ENCODE assay signal across 21 cellular contexts in the genomic region with DNA sequence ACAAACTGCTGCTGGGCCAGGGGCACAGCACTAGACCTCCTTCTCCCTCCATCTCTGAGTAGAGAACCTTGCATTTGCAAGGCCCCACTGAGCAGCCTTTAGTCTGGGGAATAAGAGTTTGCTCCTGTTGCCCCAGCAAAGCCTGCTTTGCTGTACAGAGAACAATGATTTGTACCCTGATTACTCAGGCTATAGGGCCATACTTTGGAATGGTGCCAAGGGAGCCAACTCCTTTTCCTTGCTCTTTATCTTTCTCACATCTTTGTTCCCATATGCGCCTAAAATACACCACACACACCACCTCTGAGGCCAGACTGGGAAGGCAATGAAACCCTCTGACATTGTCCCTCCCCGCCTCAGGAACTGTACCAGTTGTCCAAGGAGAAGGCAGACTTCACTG. TPM values are rescaled to one million over a fixed set of nuclear protein-coding genes. Genes with fewer than 3 reads are reported as not detected.
DNase-seq lines count a peak whose midpoint lies in the region; ATAC-seq and TF ChIP-seq lines count a peak whose summit lies in the region.
"Had no signal": no experiment of that assay in that cellular context is flagged by ENCODE, and none has a peak within 500 bp of the region (broad histone marks: within the 10 kb centered on the region; RNA-seq: fewer than 3 reads in every experiment).

No MANE protein-coding gene starts in this region.

- H3K27me3 Mint-ChIP-seq in activated CD8-positive, alpha-beta T cell treated with anti-CD3 and anti-CD28 coated beads for 36 hours = no peaks in the 10 kb centered on the region
- no peaks in the 10 kb centered on the region for H3K27me3 Mint-ChIP-seq in activated T-helper 2 cell treated with anti-CD3 and anti-CD28 coated beads, Interferon-gamma antibody, Interleukin-2, Interleukin-4, amounts not matched to agents 10 μg/mL and 5 μg/mL and 100 μg/mL, durations not matched to agents 14 hours and 24 hours and 36 hours (ENCODE audit: low read depth)

- no peak overlapping the region for H3K4me2 ChIP-seq in IMR-90 (ENCODE audit: low read depth, low read length)
- H3K4me2 ChIP-seq: GM23338 had no signal

- H3K27me3 ChIP-seq in IMR-90 (ENCODE audit: control insufficient read depth, insufficient read depth, low read length) = no peaks in the 10 kb centered on the region
- no peaks in the 10 kb centered on the region for H3K27me3 ChIP-seq in esophagus muscularis mucosa
- no peaks in the 10 kb centered on the region for H3K27me3 ChIP-seq in sigmoid colon
- no peaks in the 10 kb centered on the region for H3K27me3 ChIP-seq in H7 (ENCODE audit: control insufficient read depth, insufficient read depth, low read length)
- H3K27me3 ChIP-seq: left lung, SJSA1 had no signal

- H4K8ac ChIP-seq in IMR-90 (ENCODE audit: low read depth in 2 of 2, low read length in 2 of 2) = no peak overlapping the region

- peaks cover 0 to 15% of the 10 kb centered on the region in 2 experiments; a peak in 1 of 4 replicates for H3K79me1 ChIP-seq in IMR-90 (ENCODE audit: low read depth in 1 of 2, low read length in 2 of 2)

- no peaks in the 10 kb centered on the region for H4K20me1 ChIP-seq in IMR-90 (ENCODE audit: insufficient read depth, low read length)

- peak overlapping the region; percentile 74 for H3K27ac Mint-ChIP-seq in activated CD8-positive, alpha-beta T cell treated with anti-CD3 and anti-CD28 coated beads for 36 hours
- H3K27ac Mint-ChIP-seq in activated T-helper 2 cell treated with anti-CD3 and anti-CD28 coated beads, Interferon-gamma antibody, Interleukin-2, Interleukin-4, amounts not matched to agents 10 μg/mL and 5 μg/mL and 100 μg/mL, durations not matched to agents 14 hours and 24 hours and 36 hours = no peak overlapping the region
- H3K27ac Mint-ChIP-seq: GM23338 had no signal

- no peak for TF ChIP-seq POLR2A in IMR-90 (IDR thresholded peaks at IDR 0.05; ENCODE audit: low read depth, low read length)
- no peak for TF ChIP-seq POLR2A in esophagus muscularis mucosa (IDR thresholded peaks at IDR 0.05; ENCODE audit: low read depth)
- no peak for TF ChIP-seq POLR2A in sigmoid colon (IDR thresholded peaks at IDR 0.05)

- BruUV-seq in IMR-90 (replicated peaks; lab: Mats Ljungman, UMichigan) = no TSS peak

- no peak overlapping the region for H3K4me3 Mint-ChIP-seq in activated CD8-positive, alpha-beta T cell treated with anti-CD3 and anti-CD28 coated beads for 36 hours
- H3K4me3 Mint-ChIP-seq in activated T-helper 2 cell treated with anti-CD3 and anti-CD28 coated beads, Interferon-gamma antibody, Interleukin-2, Interleukin-4, amounts not matched to agents 10 μg/mL and 5 μg/mL and 100 μg/mL, durations not matched to agents 14 hours and 24 hours and 36 hours (ENCODE audit: low read depth) = no peak overlapping the region
- H3K4me3 Mint-ChIP-seq: GM23338 had no signal

- peaks cover 11% of the 10 kb centered on the region for H3K9me1 ChIP-seq in IMR-90 (ENCODE audit: insufficient read depth, low read length)

- DNase-seq in IMR-90 (peak; percentile 6), esophagus muscularis mucosa (ENCODE audit: extremely low spot score) (no peak), sigmoid colon (no peak), H7 (no peak)
- no peak for DNase-seq in activated CD8-positive, alpha-beta T cell treated with anti-CD3 and anti-CD28 coated beads for 36 hours
- DNase-seq in activated T-helper 2 cell treated with anti-CD3 and anti-CD28 coated beads, Interferon-gamma antibody, Interleukin-2, Interleukin-4, amounts not matched to agents 10 μg/mL and 5 μg/mL and 100 μg/mL, durations not matched to agents 14 hours and 24 hours and 36 hours (ENCODE audit: low spot score) = no peak
- DNase-seq: activated naive CD4-positive, alpha-beta T cell treated with anti-CD3 and anti-CD28 coated beads, Interleukin-2, amount 50 U/mL, for 16 hours; AML-193; Calu3; left lung; MV-4-11; NCI-H2029 treated with DMSO at 0.1 percent for 48 hours; NCI-H526; OCI-M1; stimulated activated CD4-positive, alpha-beta T cell treated with anti-CD3 and anti-CD28 coated beads, Interleukin-4, amount 100 ng/mL, for 1 hour had no signal

- H3K36me3 ChIP-seq in IMR-90 (ENCODE audit: control insufficient read depth, insufficient read depth, low read length) (peaks cover 43% of the 10 kb centered on the region), esophagus muscularis mucosa (peaks cover 0 to 82% (median 66%) of the 10 kb centered on the region in 4 donors), sigmoid colon (peaks cover 0 to 51% (median 12%) of the 10 kb centered on the region in 4 donors), H7 (replicated peaks; ENCODE audit: control insufficient read depth, insufficient read depth, low read length) (peaks cover 63% of the 10 kb centered on the region)

- peaks cover 31% of the 10 kb centered on the region for H3K36me3 Mint-ChIP-seq in activated CD8-positive, alpha-beta T cell treated with anti-CD3 and anti-CD28 coated beads for 36 hours (ENCODE audit: low read depth)
- peaks cover 64% of the 10 kb centered on the region for H3K36me3 Mint-ChIP-seq in activated T-helper 2 cell treated with anti-CD3 and anti-CD28 coated beads, Interferon-gamma antibody, Interleukin-2, Interleukin-4, amounts not matched to agents 10 μg/mL and 5 μg/mL and 100 μg/mL, durations not matched to agents 14 hours and 24 hours and 36 hours (ENCODE audit: low read depth)

- no peak overlapping the region for H3K14ac ChIP-seq in IMR-90 (replicated peaks; ENCODE audit: low read depth, low read length)

- no peak overlapping the region for H3K4ac ChIP-seq in IMR-90 (ENCODE audit: low read depth, low read length)

- H2BK20ac ChIP-seq in IMR-90 (ENCODE audit: low read depth, low read length) = no peak overlapping the region

- no peak overlapping the region for H3K23ac ChIP-seq in IMR-90 (ENCODE audit: low read depth, low read length)

- POLR2A ChIA-PET in IMR-90 (lab: Charles Lee; ENCODE audit: unreplicated experiment) = no interaction called here
- POLR2A ChIA-PET in activated CD8-positive, alpha-beta T cell treated with anti-CD3 and anti-CD28 coated beads for 36 hours (lab: Charles Lee) = interaction anchor here (1.8 to 6.3 kb wide), 3 partner anchors 10 to 118 kb away, joined by 5 to 33 read pairs (median 8); partner anchors contain the start of gene RAD51D

- no peak overlapping the region for H3K18ac ChIP-seq in IMR-90 (ENCODE audit: low read depth, low read length)

- no peak overlapping the region for H2AK5ac ChIP-seq in IMR-90 (ENCODE audit: low read depth, low read length)

- no peak overlapping the region for H3K56ac ChIP-seq in IMR-90 (ENCODE audit: extremely low read depth, insufficient read depth, low read length)

- H2BK5ac ChIP-seq in IMR-90 (ENCODE audit: low read depth, low read length, poor library complexity, severe bottlenecking) = no peak overlapping the region

- intact Hi-C loops in IMR-90 (cut with micrococcal nuclease) = no loop called here
- intact Hi-C loops in activated CD8-positive, alpha-beta T cell treated with anti-CD3 and anti-CD28 coated beads for 36 hours (cut with micrococcal nuclease) = no loop called here
- intact Hi-C loops in esophagus muscularis mucosa (cut with DNase I) = no loop called here
- intact Hi-C loops in sigmoid colon (cut with DNase I) = no loop called here
- intact Hi-C loops in activated T-helper 2 cell treated with anti-CD3 and anti-CD28 coated beads, Interferon-gamma antibody, Interleukin-2, Interleukin-4, amounts not matched to agents 10 μg/mL and 5 μg/mL and 100 μg/mL, durations not matched to agents 14 hours and 24 hours and 36 hours (cut with micrococcal nuclease) = no loop called here

- no peak overlapping the region for H2BK120ac ChIP-seq in IMR-90 (ENCODE audit: low read depth, low read length)

- H3K4me1 ChIP-seq in IMR-90 (ENCODE audit: control insufficient read depth, insufficient read depth, low read length) (peaks cover 22% of the 10 kb centered on the region), esophagus muscularis mucosa (peaks cover 24 to 64% (median 55%) of the 10 kb centered on the region in 4 donors), sigmoid colon (peaks cover 0 to 73% (median 59%) of the 10 kb centered on the region in 4 donors)
- H3K4me1 ChIP-seq: SJSA1 had no signal

- H4K91ac ChIP-seq in IMR-90 (ENCODE audit: insufficient read depth, low read depth, low read length) = no peak overlapping the region

- H3K27ac ChIP-seq in IMR-90 (ENCODE audit: insufficient read depth, low read length) (no peak overlapping the region), esophagus muscularis mucosa (replicated peaks in 1 of 4) (peak overlapping the region; percentile 62 to 73 (median 64)), sigmoid colon (peak overlapping the region; percentile 53 to 92 (median 82))
- H3K27ac ChIP-seq: left lung, parathyroid adenoma, SJSA1, thoracic aorta had no signal

- no peaks in the 10 kb centered on the region for H3K9me3 Mint-ChIP-seq in activated CD8-positive, alpha-beta T cell treated with anti-CD3 and anti-CD28 coated beads for 36 hours
- H3K9me3 Mint-ChIP-seq in activated T-helper 2 cell treated with anti-CD3 and anti-CD28 coated beads, Interferon-gamma antibody, Interleukin-2, Interleukin-4, amounts not matched to agents 10 μg/mL and 5 μg/mL and 100 μg/mL, durations not matched to agents 14 hours and 24 hours and 36 hours = no peaks in the 10 kb centered on the region
- H3K9me3 Mint-ChIP-seq: GM23338 had no signal

- no peak overlapping the region for H3K9ac ChIP-seq in IMR-90 (ENCODE audit: low read depth, low read length)
- H3K9ac ChIP-seq: parathyroid adenoma had no signal

- H3K9me3 ChIP-seq in IMR-90 (ENCODE audit: control insufficient read depth, insufficient read depth, low read length) = no peaks in the 10 kb centered on the region
- no peaks in the 10 kb centered on the region for H3K9me3 ChIP-seq in esophagus muscularis mucosa
- H3K9me3 ChIP-seq in sigmoid colon = no peaks in the 10 kb centered on the region
- H3K9me3 ChIP-seq: left lung, SJSA1, thoracic aorta had no signal

- peaks cover 5% of the 10 kb centered on the region for H3K4me1 Mint-ChIP-seq in activated CD8-positive, alpha-beta T cell treated with anti-CD3 and anti-CD28 coated beads for 36 hours (ENCODE audit: low read depth)
- H3K4me1 Mint-ChIP-seq in activated T-helper 2 cell treated with anti-CD3 and anti-CD28 coated beads, Interferon-gamma antibody, Interleukin-2, Interleukin-4, amounts not matched to agents 10 μg/mL and 5 μg/mL and 100 μg/mL, durations not matched to agents 14 hours and 24 hours and 36 hours (ENCODE audit: low read depth) = peaks cover 6% of the 10 kb centered on the region
- H3K4me1 Mint-ChIP-seq: GM23338 had no signal

- ATAC-seq in IMR-90 (ENCODE audit: low read depth) (no peak), esophagus mucosa (no peak)
- ATAC-seq in activated CD8-positive, alpha-beta T cell treated with anti-CD3 and anti-CD28 coated beads for 36 hours = no peak
- ATAC-seq: GM23338, left lung had no signal

- CTCF ChIA-PET in IMR-90 (lab: Yijun Ruan, JAX) = no interaction called here
- CTCF ChIA-PET in activated CD8-positive, alpha-beta T cell treated with anti-CD3 and anti-CD28 coated beads for 36 hours (lab: Charles Lee) = interaction anchor here (1.1 to 5.6 kb wide), 3 partner anchors 88 to 117 kb away, joined by 3 to 59 read pairs (median 6); partner anchors contain the start of gene RAD51D

- no peak overlapping the region for H2AFZ ChIP-seq in IMR-90 (replicated peaks; ENCODE audit: low read length, poor library complexity)
- H2AFZ ChIP-seq: GM23338, parathyroid adenoma had no signal

- no peak overlapping the region for H4K5ac ChIP-seq in IMR-90 (ENCODE audit: low read depth, low read length)

- no peak overlapping the region for H3K4me3 ChIP-seq in IMR-90 (ENCODE audit: insufficient read depth, low read depth, low read length)
- no peak overlapping the region for H3K4me3 ChIP-seq in esophagus muscularis mucosa
- H3K4me3 ChIP-seq in sigmoid colon = no peak overlapping the region
- H3K4me3 ChIP-seq in H7 (ENCODE audit: insufficient read depth, low read depth, low read length) = no peak overlapping the region
- H3K4me3 ChIP-seq: GM23338, left lung, SJSA1, skin epidermis, thoracic aorta had no signal

- H2BK15ac ChIP-seq in IMR-90 (ENCODE audit: low read depth, low read length) = no peak overlapping the region

- in situ Hi-C loops in IMR-90 (cut with MboI; ENCODE audit: low sequenced_read_pairs) = no loop called here

- TF ChIP-seq CTCF in IMR-90 (conservative IDR thresholded peaks at IDR 0.05; ENCODE audit: low read depth, low read length) = no peak
- no peak for TF ChIP-seq CTCF in activated CD8-positive, alpha-beta T cell treated with anti-CD3 and anti-CD28 coated beads for 36 hours (IDR thresholded peaks at IDR 0.05)
- no peak for TF ChIP-seq CTCF in esophagus muscularis mucosa (IDR thresholded peaks at IDR 0.05)
- TF ChIP-seq CTCF in sigmoid colon (IDR thresholded peaks at IDR 0.05) = no peak

- TF ChIP-seq EP300 in esophagus muscularis mucosa (IDR thresholded peaks at IDR 0.05) = no peak
- TF ChIP-seq EP300 in sigmoid colon (IDR thresholded peaks at IDR 0.05) = no peak

- dilution Hi-C loops in IMR-90 (cut with HindIII; ENCODE audit: low sequenced_read_pairs, unreplicated experiment) = no loop called here

- no CpG with 5 or more reads among the region's 2 CpGs for WGBS in IMR-90 (ENCODE audit: extremely low coverage in 2 of 2, insufficient read length in 1 of 2), 2 experiments
- WGBS in esophagus muscularis mucosa = 94% methylated on average over 2 of the region's 2 CpGs
- WGBS in sigmoid colon, 2 donors = 62 to 84% methylated on average over 2 of the region's 2 CpGs

- no peak overlapping the region for H2AK9ac ChIP-seq in IMR-90 (replicated peaks; ENCODE audit: low read depth, low read length, poor library complexity)

- TF ChIP-seq RAD21 in IMR-90 (IDR thresholded peaks at IDR 0.05; ENCODE audit: low read length) = no peak

RNA-seq across cellular contexts. Expression of gene LIG3, which starts 21.2 kb away (rescaled TPM):
- total RNA-seq in IMR-90 (2012; rRNA removed) = 35.8 and 41.9 TPM in 2 replicates
- 28.3 and 36.4 TPM in 2 replicates for polyA plus RNA-seq in IMR-90 (2012; rRNA removed)
- polyA plus RNA-seq in IMR-90 (2012; cell fraction: cytosol; rRNA removed) = 18.8 and 24.6 TPM in 2 replicates
- 34.5 and 61.5 TPM in 2 replicates for polyA plus RNA-seq in IMR-90 (2012; cell fraction: nucleus; rRNA removed; ENCODE audit: low replicate concordance)
- 10 to 100 TPM; 44.1 to 50.4 TPM for total RNA-seq in activated CD8-positive, alpha-beta T cell treated with anti-CD3 and anti-CD28 coated beads for 36 hours
- 10 to 100 TPM; 24.7 to 50.7 (median 32.1) TPM for total RNA-seq in esophagus muscularis mucosa
- 10 to 100 TPM; 19.4 to 29.7 (median 22.7) TPM for total RNA-seq in sigmoid colon
- 10 to 100 TPM in 1 of 3 donors, 1 to 10 TPM in 2; 3.5 to 15.6 (median 4.2) TPM for polyA plus RNA-seq in sigmoid colon
- 22.8 TPM for total RNA-seq in esophagus mucosa
- 94.6 and 139 TPM in 2 replicates for total RNA-seq in H7 (2014; rRNA removed; shearing (Covaris generic))
- total RNA-seq in activated T-helper 2 cell treated with anti-CD3 and anti-CD28 coated beads, Interferon-gamma antibody, Interleukin-2, Interleukin-4, amounts not matched to agents 10 μg/mL and 5 μg/mL and 100 μg/mL, durations not matched to agents 14 hours and 24 hours and 36 hours = 56.3 and 65.7 TPM in 2 replicates

RNA-seq across cellular contexts. Expression of gene ZNF830, which starts 40.2 kb away (rescaled TPM):
- total RNA-seq in IMR-90 (2012; rRNA removed) = 6.6 and 10.3 TPM in 2 replicates
- polyA plus RNA-seq in IMR-90 (2012; rRNA removed) = 5.1 and 5.5 TPM in 2 replicates
- polyA plus RNA-seq in IMR-90 (2012; cell fraction: cytosol; rRNA removed) = 2.4 TPM in 2 replicates
- polyA plus RNA-seq in IMR-90 (2012; cell fraction: nucleus; rRNA removed; ENCODE audit: low replicate concordance) = 1.5 and 3.3 TPM in 2 replicates
- total RNA-seq in activated CD8-positive, alpha-beta T cell treated with anti-CD3 and anti-CD28 coated beads for 36 hours = 10 to 100 TPM; 18.8 to 22.5 TPM
- total RNA-seq in esophagus muscularis mucosa = 10 to 100 TPM; 10.8 to 16.6 (median 12.6) TPM
- 10 to 100 TPM in 3 of 4 donors, 1 to 10 TPM in 1; 8.6 to 14.3 (median 12.8) TPM for total RNA-seq in sigmoid colon
- polyA plus RNA-seq in sigmoid colon = 10 to 100 TPM in 1 of 3 donors, 1 to 10 TPM in 2; 7.2 to 12.6 (median 8.3) TPM
- total RNA-seq in esophagus mucosa = 7.7 TPM
- 8.5 and 10.9 TPM in 2 replicates for total RNA-seq in H7 (2014; rRNA removed; shearing (Covaris generic))
- total RNA-seq in activated T-helper 2 cell treated with anti-CD3 and anti-CD28 coated beads, Interferon-gamma antibody, Interleukin-2, Interleukin-4, amounts not matched to agents 10 μg/mL and 5 μg/mL and 100 μg/mL, durations not matched to agents 14 hours and 24 hours and 36 hours = 23.8 and 24.9 TPM in 2 replicates

RNA-seq across cellular contexts. Expression of gene CCT6B, which starts 40.3 kb away (rescaled TPM):
- total RNA-seq in IMR-90 (2012; rRNA removed) = 0.72 and 1.7 TPM in 2 replicates
- polyA plus RNA-seq in IMR-90 (2012; rRNA removed) = 0.72 and 1.1 TPM in 2 replicates
- 0.16 and 0.18 TPM in 2 replicates for polyA plus RNA-seq in IMR-90 (2012; cell fraction: cytosol; rRNA removed)
- polyA plus RNA-seq in IMR-90 (2012; cell fraction: nucleus; rRNA removed; ENCODE audit: low replicate concordance) = 0.17 and 1.9 TPM in 2 replicates
- 1 to 10 TPM; 1.4 to 1.8 TPM for total RNA-seq in activated CD8-positive, alpha-beta T cell treated with anti-CD3 and anti-CD28 coated beads for 36 hours
- total RNA-seq in esophagus muscularis mucosa = 1 to 10 TPM; 2.6 to 5.8 (median 4.5) TPM
- 1 to 10 TPM; 3.3 to 4.3 (median 3.5) TPM for total RNA-seq in sigmoid colon
- 1 to 10 TPM in 1 of 3 donors, under 1 TPM in 2; 0.87 to 1.2 (median 0.92) TPM for polyA plus RNA-seq in sigmoid colon
- total RNA-seq in esophagus mucosa = 0.96 TPM
- 0.48 and 2.3 TPM in 2 replicates for total RNA-seq in H7 (2014; rRNA removed; shearing (Covaris generic))
- total RNA-seq in activated T-helper 2 cell treated with anti-CD3 and anti-CD28 coated beads, Interferon-gamma antibody, Interleukin-2, Interleukin-4, amounts not matched to agents 10 μg/mL and 5 μg/mL and 100 μg/mL, durations not matched to agents 14 hours and 24 hours and 36 hours = 1.4 and 1.5 TPM in 2 replicates
